Comparison of ENCODE assay signal across 1 cellular context in genomic region chr12:49821375-49822287, GRCh38.
A peak's percentile ranks its signal among the peaks of the same experiment; 100 is the strongest.
TF ChIP-seq lines count a peak whose summit lies in the region.

No MANE protein-coding gene starts in this region.

TF ChIP-seq in K562, 482 proteins besides CTCF, POLR2A, EP300 and RAD21:
- TF ChIP-seq MAX (CRISPR knock-in tag; IDR thresholded peaks at IDR 0.05) (peak; percentile 34; the same call in 1 of the 2 replicates), CAMTA2 (CRISPR knock-in tag; conservative IDR thresholded peaks at IDR 0.05) (no peak)
